Comparison of ENCODE assay signal across 15 cellular contexts in the genomic region with DNA sequence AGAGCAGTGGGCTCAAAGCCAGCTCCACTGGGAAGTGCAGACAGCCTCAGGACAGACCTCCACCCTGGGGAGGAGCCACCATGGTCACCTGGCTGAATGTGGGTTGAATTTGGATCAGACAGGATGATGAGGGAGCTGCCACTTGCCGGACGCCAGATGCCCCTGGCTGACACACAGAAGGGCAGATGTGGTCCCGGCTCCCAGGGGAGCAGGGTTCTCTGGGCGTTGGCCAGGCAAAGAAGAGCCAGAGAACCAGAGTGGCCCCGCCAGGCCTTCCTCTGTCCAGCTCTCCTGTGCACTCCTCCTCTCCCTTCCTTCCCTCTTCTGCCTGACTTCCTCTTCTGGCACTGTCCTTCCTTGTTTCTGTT. TPM values are rescaled to one million over a fixed set of nuclear protein-coding genes. Genes with fewer than 3 reads are reported as not detected.
A peak's percentile ranks its signal among the peaks of the same experiment; 100 is the strongest.
DNase-seq lines count a peak whose midpoint lies in the region; ATAC-seq, FAIRE-seq and TF ChIP-seq lines count a peak whose summit lies in the region.
"Not testable (repeated sequence)": the region's sequence is repeated elsewhere in the genome, so short reads cannot be mapped to it uniquely, and the experiment has no call there.
"Had no signal": no experiment of that assay in that cellular context is flagged by ENCODE, and none has a peak within 500 bp of the region (broad histone marks: within the 10 kb centered on the region; RNA-seq: fewer than 3 reads in every experiment).

No MANE protein-coding gene starts in this region.

- CTCF ChIA-PET in HepG2 (lab: Yijun Ruan, JAX; ENCODE audit: low intra/inter-chr PET ratio, low total read pairs) = not testable (repeated sequence)

- H3K36me3 ChIP-seq in RWPE2 (ENCODE audit: low read depth); heart left ventricle; HepG2 (replicated peaks in 1 of 2; ENCODE audit: control insufficient read depth in 1 of 2, insufficient read depth in 2 of 2, low read length in 2 of 2); gastrocnemius medialis; aorta (ENCODE audit: control insufficient read depth in 1 of 2, insufficient read depth in 2 of 2, low read length in 1 of 2): not testable (repeated sequence)

- DNase-seq in RWPE2 (ENCODE audit: low spot score) (peak; percentile 43), heart left ventricle (peak in 2 of 5 donors; percentile 31 to 64)
- not testable (repeated sequence) for DNase-seq in foreskin keratinocyte; HepG2 (ENCODE audit: low spot score); natural killer cell treated with Interleukin-12 subunit alpha and Interleukin-12 subunit beta and Interleukin-15 and Interleukin-18, amount 100 ng/mL, for 72 hours (ENCODE audit: low spot score); gastrocnemius medialis; aorta

- H3K27ac ChIP-seq in RWPE2 (ENCODE audit: poor library complexity, severe bottlenecking); foreskin keratinocyte; heart left ventricle; HepG2 (ENCODE audit: extremely low read length, insufficient read depth, low read length); gastrocnemius medialis; aorta (ENCODE audit: low read depth in 1 of 2, low read length in 2 of 2): not testable (repeated sequence)

- H3K4me2 ChIP-seq in HepG2 (ENCODE audit: low read depth, low read length) = not testable (repeated sequence)

- not testable (repeated sequence) for H3K27me3 ChIP-seq in RWPE2 (ENCODE audit: insufficient read depth, poor library complexity, severe bottlenecking); foreskin keratinocyte; HepG2 (ENCODE audit: control insufficient read depth in 1 of 2, insufficient read depth in 2 of 2, low read length in 2 of 2); aorta (ENCODE audit: control insufficient read depth in 1 of 2, insufficient read depth in 2 of 2, low read length in 1 of 2)
- H3K27me3 ChIP-seq in heart left ventricle = peaks cover 0 to 14% (median 3%) of the 10 kb centered on the region in 9 donors
- peaks cover 0 to 12% (median 3%) of the 10 kb centered on the region in 3 donors for H3K27me3 ChIP-seq in gastrocnemius medialis

- ATAC-seq in RWPE2 (ENCODE audit: low read depth) (0 out of 3 replicates have a peak, but pooled peaks have one; percentile 35), foreskin keratinocyte (peak; percentile 15), heart left ventricle (peak in 3 of 4 donors; percentile 61 to 78 (median 62)), HepG2 (peak; percentile 47; the same call in 2 of the 3 replicates), gastrocnemius medialis (peak; percentile 30 to 45), aorta (ENCODE audit: low FRiP score) (peak; percentile 74)
- peak; percentile 46 to 53 for ATAC-seq in natural killer cell treated with Interleukin-12 subunit alpha and Interleukin-12 subunit beta and Interleukin-15 and Interleukin-18, amount 100 ng/mL, for 72 hours

- TF ChIP-seq CTCF in RWPE2 (IDR thresholded peaks at IDR 0.05; ENCODE audit: poor library complexity, severe bottlenecking); foreskin keratinocyte (conservative IDR thresholded peaks at IDR 0.05); heart left ventricle (IDR thresholded peaks at IDR 0.05); HepG2 (CRISPR knock-in tag; IDR thresholded peaks at IDR 0.05); gastrocnemius medialis (IDR thresholded peaks at IDR 0.05 in 4 of 5, conservative IDR thresholded peaks at IDR 0.05 in 1 of 5): not testable (repeated sequence)

- not testable (repeated sequence) for TF ChIP-seq POLR2A in heart left ventricle (IDR thresholded peaks at IDR 0.05); HepG2 (IDR thresholded peaks at IDR 0.05; ENCODE audit: insufficient read depth in 1 of 2, low read depth in 2 of 2, low read length in 2 of 2); gastrocnemius medialis (IDR thresholded peaks at IDR 0.05)

- not testable (repeated sequence) for H3K9me3 Mint-ChIP-seq in natural killer cell treated with Interleukin-12 subunit alpha and Interleukin-12 subunit beta and Interleukin-15 and Interleukin-18, amount 100 ng/mL, for 72 hours

- POLR2A ChIA-PET in HepG2 (lab: Yijun Ruan, JAX) = not testable (repeated sequence)

- H4K20me1 ChIP-seq in HepG2 (ENCODE audit: insufficient read depth, low read length) = not testable (repeated sequence)

- not testable (repeated sequence) for BruUV-seq in HepG2 (replicated peaks; lab: Mats Ljungman, UMichigan)

- not testable (repeated sequence) for H3K4me1 Mint-ChIP-seq in natural killer cell treated with Interleukin-12 subunit alpha and Interleukin-12 subunit beta and Interleukin-15 and Interleukin-18, amount 100 ng/mL, for 72 hours (ENCODE audit: low read depth in 2 of 2)

- FAIRE-seq in HepG2 (lab: Jason Lieb, UNC) = not testable (repeated sequence)

- not testable (repeated sequence) for H3K9me3 ChIP-seq in RWPE2 (ENCODE audit: severe bottlenecking); heart left ventricle; HepG2 (ENCODE audit: low read length); gastrocnemius medialis; aorta (ENCODE audit: control insufficient read depth, low read length)

- H3K27me3 Mint-ChIP-seq in natural killer cell treated with Interleukin-12 subunit alpha and Interleukin-12 subunit beta and Interleukin-15 and Interleukin-18, amount 100 ng/mL, for 72 hours = peaks cover 31 to 46% of the 10 kb centered on the region in 2 donors

- H3K27ac Mint-ChIP-seq in natural killer cell treated with Interleukin-12 subunit alpha and Interleukin-12 subunit beta and Interleukin-15 and Interleukin-18, amount 100 ng/mL, for 72 hours = not testable (repeated sequence)

- not testable (repeated sequence) for H3K9ac ChIP-seq in HepG2 (ENCODE audit: insufficient read depth, low read depth, low read length)

- TF ChIP-seq EP300 in HepG2 (IDR thresholded peaks at IDR 0.05; ENCODE audit: low read depth in 2 of 2, low read length in 2 of 2); HepG2 (CRISPR knock-in tag; IDR thresholded peaks at IDR 0.05; ENCODE audit: borderline replicate concordance): not testable (repeated sequence)

- H3K4me3 Mint-ChIP-seq in natural killer cell treated with Interleukin-12 subunit alpha and Interleukin-12 subunit beta and Interleukin-15 and Interleukin-18, amount 100 ng/mL, for 72 hours = not testable (repeated sequence)

- H3K4me3 ChIP-seq in RWPE2 (ENCODE audit: severe bottlenecking); heart left ventricle; HepG2 (replicated peaks in 1 of 3; ENCODE audit: insufficient read depth in 1 of 3, low read depth in 2 of 3, low read length in 3 of 3); gastrocnemius medialis; aorta (ENCODE audit: low read length in 2 of 2): not testable (repeated sequence)

- H2AFZ ChIP-seq in HepG2 (ENCODE audit: low read length) = not testable (repeated sequence)

- 71 to 93% (median 76%) methylated on average over 2 to 5 of the region's 5 CpGs for WGBS in heart left ventricle, 4 donors
- no CpG with 5 or more reads among the region's 5 CpGs for WGBS in HepG2 (ENCODE audit: low lambda C conversion rate)
- WGBS in aorta, 2 donors = 74 to 75% methylated on average over 4 to 5 of the region's 5 CpGs

- not testable (repeated sequence) for H3K79me2 ChIP-seq in HepG2 (ENCODE audit: insufficient read depth, low read length)

- not testable (repeated sequence) for H3K36me3 Mint-ChIP-seq in natural killer cell treated with Interleukin-12 subunit alpha and Interleukin-12 subunit beta and Interleukin-15 and Interleukin-18, amount 100 ng/mL, for 72 hours

- TF ChIP-seq RAD21 in HepG2 (CRISPR knock-in tag; IDR thresholded peaks at IDR 0.05) = not testable (repeated sequence)

- intact Hi-C loops in heart left ventricle (cut with DNase I); HepG2 (cut with micrococcal nuclease; ENCODE audit: unreplicated experiment); gastrocnemius medialis (cut with DNase I; ENCODE audit: low total_unique reads); aorta (cut with DNase I): not testable (repeated sequence)

- H3K4me1 ChIP-seq in RWPE2 (ENCODE audit: insufficient read depth, poor library complexity, severe bottlenecking); foreskin keratinocyte; heart left ventricle; HepG2 (ENCODE audit: insufficient read depth, low read length); gastrocnemius medialis; aorta (ENCODE audit: control insufficient read depth in 1 of 2, insufficient read depth in 2 of 2, low read length in 2 of 2): not testable (repeated sequence)

- in situ Hi-C loops in HepG2 (cut with HindIII; ENCODE audit: extremely low pct_ligation_motif_present, low pct_unique_long_range_greater_than_20kb); gastrocnemius medialis (cut with MboI; ENCODE audit: low sequenced_read_pairs in 4 of 4): not testable (repeated sequence)

RNA-seq across cellular contexts. Expression of gene IQSEC3, which starts 20.6 kb away (rescaled TPM):
- total RNA-seq in foreskin keratinocyte (not detected in 2 replicates), heart left ventricle (1 to 10 TPM in 5 of 9 donors, under 1 TPM in 4; 0.49 to 3.2 (median 1.5) TPM), HepG2 (2016; rRNA removed; fragmentation: Illumina TruSeq; extraction: Trizol) (not detected in 2 replicates), gastrocnemius medialis (under 1 TPM; 0.02 to 0.36 (median 0.07) TPM), aorta (1 to 10 TPM; 3.0 to 6.4 TPM)
- polyA plus RNA-seq in foreskin keratinocyte (0.01 TPM in 1 of 2 replicates, not detected in the other), heart left ventricle (1 to 10 TPM in 1 of 2 donors, under 1 TPM in 1; 0.29 to 2.0 TPM), HepG2 (2011; rRNA removed) (not detected in 2 replicates), aorta (under 1 TPM in 1 of 2 donors, not detected in 1; 0.15 TPM)
- total RNA-seq in HepG2 (2016; cell fraction: cytosol; rRNA removed; fragmentation: Illumina TruSeq; extraction: Trizol; ENCODE audit: low read depth) = not detected in 2 replicates
- not detected in 2 replicates for total RNA-seq in HepG2 (2016; cell fraction: insoluble cytoplasmic fraction; rRNA removed; fragmentation: Illumina TruSeq; extraction: Trizol)
- total RNA-seq in HepG2 (2016; cell fraction: membrane; rRNA removed; fragmentation: Illumina TruSeq; extraction: Trizol) = not detected in 2 replicates
- total RNA-seq in HepG2 (2016; cell fraction: nucleus; rRNA removed; fragmentation: Illumina TruSeq; extraction: Trizol) = not detected in 2 replicates
- not detected in 2 replicates for polyA plus RNA-seq in HepG2 (2011; cell fraction: cytosol; rRNA removed)
- not detected in 2 replicates for polyA plus RNA-seq in HepG2 (2011; cell fraction: nucleus; rRNA removed)
- polyA plus RNA-seq in HepG2 (2012) = not detected in 2 replicates
- polyA plus RNA-seq in HepG2 (2016; cell fraction: cytosol; fragmentation: Illumina TruSeq; extraction: Trizol; ENCODE audit: low read depth) = not detected in 2 replicates
- not detected in 2 replicates for polyA plus RNA-seq in HepG2 (2016; cell fraction: insoluble cytoplasmic fraction; fragmentation: Illumina TruSeq; extraction: Trizol; ENCODE audit: low read depth)
- polyA plus RNA-seq in HepG2 (2016; cell fraction: membrane; fragmentation: Illumina TruSeq; extraction: Trizol; ENCODE audit: low read depth) = not detected in 2 replicates
- not detected in 2 replicates for polyA plus RNA-seq in HepG2 (2016; cell fraction: nucleus; fragmentation: Illumina TruSeq; extraction: Trizol; ENCODE audit: insufficient read depth, low read depth)
- not detected in 2 replicates for polyA minus RNA-seq in HepG2 (2011; rRNA and poly(A)+ RNA removed; ENCODE audit: low replicate concordance)
- polyA minus RNA-seq in HepG2 (2011; cell fraction: cytosol; rRNA and poly(A)+ RNA removed) = not detected in 2 replicates
- not detected in 2 replicates for polyA minus RNA-seq in HepG2 (2011; cell fraction: nucleus; rRNA and poly(A)+ RNA removed)
- total RNA-seq in natural killer cell treated with Interleukin-12 subunit alpha and Interleukin-12 subunit beta and Interleukin-15 and Interleukin-18, amount 100 ng/mL, for 72 hours = 1 to 10 TPM in 1 of 2 donors, under 1 TPM in 1; 0.22 to 1.1 TPM
- total RNA-seq: HFFc6, HT1080, LHCN-M2, MCF 10A, OCI-LY7, SJCRH30 had no signal
- polyA plus RNA-seq: CD14-positive monocyte; CD8-positive, alpha-beta memory T cell had no signal

Comparison
In these comparisons a context has a peak if more than half of its experiments do, and no peak if none do; other contexts are left out.
1. ATAC-seq: peak in every context shown above with its lines; median percentile 74 in aorta; 62 in heart left ventricle; 50 in natural killer cell treated with Interleukin-12 subunit alpha and Interleukin-12 subunit beta and Interleukin-15 and Interleukin-18, amount 100 ng/mL, for 72 hours; 47 in HepG2; 38 in gastrocnemius medialis; 35 in RWPE2; 15 in foreskin keratinocyte.